Comparison of ENCODE assay signal across 20 cellular contexts in genomic region chr3:181317521-181317920, GRCh38.
DNase-seq lines count a peak whose midpoint lies in the region; ATAC-seq, FAIRE-seq and TF ChIP-seq lines count a peak whose summit lies in the region.
"Had no signal": no experiment of that assay in that cellular context is flagged by ENCODE, and none has a peak within 500 bp of the region (broad histone marks: within the 10 kb centered on the region; RNA-seq: fewer than 3 reads in every experiment).

No MANE protein-coding gene starts in this region.

- CTCF ChIA-PET in SK-N-SH (lab: Yijun Ruan, JAX), result interaction anchor here (0.6 to 1.3 kb wide), 5 partner anchors 9 to 1365 kb away, joined by 3 to 4 read pairs (median 3); no protein-coding TSS in a partner anchor

- H4K20me1 ChIP-seq in SK-N-SH (ENCODE audit: insufficient read depth), result no peaks in the 10 kb centered on the region

- no peak overlapping the region for H4K8ac ChIP-seq in neuronal stem cell (ENCODE audit: low read depth, low read length)

- peak; percentile 13 for DNase-seq in SK-N-SH
- peak; percentile 64 for DNase-seq in NCI-H2227 (lab: John Stamatoyannopoulos, UW; ENCODE audit: unreplicated experiment)
- peak; percentile 82 for DNase-seq in NCI-H82 treated with DMSO at 0.1 percent for 48 hours (lab: John Stamatoyannopoulos, UW; ENCODE audit: unreplicated experiment)
- no peak for DNase-seq in neuronal stem cell (ENCODE audit: low spot score)
- DNase-seq in activated effector memory CD4-positive, alpha-beta T cell treated with Interleukin-2 at 50 U/mL for 16 hours, result no peak
- DNase-seq in RCC 7860 (ENCODE audit: low spot score), result no peak
- DNase-seq: DMS79, H9, IMR-90, Karpas-422, MM.1S, NCI-H1105, NCI-H2029, NCI-H446 treated with DMSO at 0.1 percent for 48 hours, PC-9, T-helper 1 cell, T1000 had no signal

- H3K27ac ChIP-seq in SK-N-SH (ENCODE audit: low read depth in 2 of 2, low read length in 1 of 2), result no peak overlapping the region
- no peak overlapping the region for H3K27ac ChIP-seq in neuronal stem cell (replicated peaks; ENCODE audit: low read length)
- H3K27ac ChIP-seq: PC-9, SK-N-MC had no signal

- H3K36me3 ChIP-seq in SK-N-SH (replicated peaks in 1 of 2; ENCODE audit: control insufficient read depth in 1 of 2, insufficient read depth in 2 of 2, low read length in 1 of 2), result no peaks in the 10 kb centered on the region
- no peaks in the 10 kb centered on the region for H3K36me3 ChIP-seq in neuronal stem cell (replicated peaks in 1 of 2; ENCODE audit: control insufficient read depth in 2 of 2, insufficient read depth in 2 of 2, low read length in 2 of 2)

- H3K4me1 ChIP-seq in SK-N-SH (ENCODE audit: control insufficient read depth in 1 of 2, insufficient read depth in 2 of 2, low read depth in 1 of 2, low read length in 1 of 2), result peaks cover 0 to 3% of the 10 kb centered on the region in 2 experiments; a peak in 1 of 4 replicates
- H3K4me1 ChIP-seq in neuronal stem cell (ENCODE audit: control insufficient read depth in 2 of 2, insufficient read depth in 1 of 2, low read depth in 1 of 2, low read length in 2 of 2), result peaks cover 2 to 4% of the 10 kb centered on the region in 2 donors

- H3K79me2 ChIP-seq in SK-N-SH (ENCODE audit: insufficient read depth), result no peaks in the 10 kb centered on the region

- TF ChIP-seq CTCF in SK-N-SH (IDR thresholded peaks at IDR 0.05), result no peak

- no peaks in the 10 kb centered on the region for H3F3A ChIP-seq in SK-N-SH (replicated peaks; ENCODE audit: insufficient read depth)

- ATAC-seq in SK-N-SH treated with all-trans-retinoic acid at 6 μM for 48 hours, result no peak
- no peak for ATAC-seq in HG03469 (IDR thresholded peaks at IDR 0.05; ENCODE audit: unreplicated experiment)

- no peak overlapping the region for H2BK15ac ChIP-seq in neuronal stem cell (ENCODE audit: low read length)

- no peak for TF ChIP-seq RAD21 in SK-N-SH (IDR thresholded peaks at IDR 0.05; ENCODE audit: low read length)

- POLR2A ChIA-PET in SK-N-SH (lab: Yijun Ruan, JAX), result no interaction called here

- no peak overlapping the region for H3K18ac ChIP-seq in neuronal stem cell (ENCODE audit: low read length)

- H2AFZ ChIP-seq in SK-N-SH (ENCODE audit: low read depth), result no peak overlapping the region
- peak overlapping the region; percentile 39 for H2AFZ ChIP-seq in neuronal stem cell (ENCODE audit: low read length)
- H2AFZ ChIP-seq: PC-9 had no signal

- H3K4me2 ChIP-seq in SK-N-SH, result no peak overlapping the region
- no peak overlapping the region for H3K4me2 ChIP-seq in neuronal stem cell (ENCODE audit: insufficient read depth, low read length, poor library complexity, severe bottlenecking)
- H3K4me2 ChIP-seq: PC-9 had no signal

- H2BK12ac ChIP-seq in neuronal stem cell (ENCODE audit: low read length), result no peak overlapping the region

- no peak for TF ChIP-seq EP300 in SK-N-SH (IDR thresholded peaks at IDR 0.05; ENCODE audit: borderline replicate concordance in 1 of 2, low read depth in 1 of 2, low read length in 1 of 2)

- no peak overlapping the region for H3K14ac ChIP-seq in neuronal stem cell (ENCODE audit: low read length)

- H2BK5ac ChIP-seq in neuronal stem cell (ENCODE audit: low read length), result no peak overlapping the region

- H3K9me3 ChIP-seq in SK-N-SH, result no peaks in the 10 kb centered on the region
- no peaks in the 10 kb centered on the region for H3K9me3 ChIP-seq in neuronal stem cell (replicated peaks in 1 of 2; ENCODE audit: control insufficient read depth in 2 of 2, insufficient read depth in 1 of 2, low read depth in 1 of 2, low read length in 2 of 2)

- no peak overlapping the region for H3K4ac ChIP-seq in neuronal stem cell (ENCODE audit: low read length)

- H3K9ac ChIP-seq in SK-N-SH (no peak overlapping the region), neuronal stem cell (ENCODE audit: low read depth, low read length, poor library complexity) (no peak overlapping the region)

- no peak overlapping the region for H2AK5ac ChIP-seq in neuronal stem cell (ENCODE audit: low read depth, low read length)

- H3K4me3 ChIP-seq in SK-N-SH (ENCODE audit: low read depth in 2 of 2, low read length in 1 of 2) (no peak overlapping the region), neuronal stem cell (ENCODE audit: low read length in 2 of 2) (no peak overlapping the region)
- H3K4me3 ChIP-seq: PC-9, SK-N-MC had no signal

- H3K27me3 ChIP-seq in SK-N-SH (ENCODE audit: insufficient read depth), result no peaks in the 10 kb centered on the region
- H3K27me3 ChIP-seq in neuronal stem cell (ENCODE audit: control insufficient read depth in 3 of 3, insufficient read depth in 3 of 3, low read depth in 1 of 3, low read length in 3 of 3), result no peaks in the 10 kb centered on the region

- no peaks in the 10 kb centered on the region for H3K79me1 ChIP-seq in neuronal stem cell (ENCODE audit: low read depth, low read length)

- FAIRE-seq in RCC 7860 (lab: Jason Lieb, UNC), result no peak

- no peak overlapping the region for H3K23ac ChIP-seq in neuronal stem cell (ENCODE audit: low read depth, low read length, poor library complexity)

- H3K9me2 ChIP-seq in SK-N-SH, result no peaks in the 10 kb centered on the region

- WGBS in SK-N-SH (ENCODE audit: low lambda C conversion rate), result 19% methylated on average over 3 of the region's 3 CpGs
- WGBS in neuronal stem cell (ENCODE audit: extremely low coverage in 2 of 2, insufficient read length in 2 of 2, insufficient replicate concordance in 1 of 2), 2 donors, result no CpG with 5 or more reads among the region's 3 CpGs

- no peak overlapping the region for H2BK120ac ChIP-seq in neuronal stem cell (ENCODE audit: low read depth, low read length)

- no peak overlapping the region for H4K91ac ChIP-seq in neuronal stem cell (ENCODE audit: low read depth, low read length, poor library complexity)

TF ChIP-seq in SK-N-SH, 30 proteins besides CTCF, POLR2A, EP300 and RAD21:
- TF ChIP-seq RCOR1 (IDR thresholded peaks at IDR 0.05; ENCODE audit: low read length) (no peak), RFX5 (IDR thresholded peaks at IDR 0.05; ENCODE audit: low read length) (no peak)

TF ChIP-seq in SK-N-SH treated with all-trans-retinoic acid at 6 μM for 48 hours, 23 proteins besides CTCF, POLR2A, EP300 and RAD21:
- TF ChIP-seq BACH2 (CRISPR knock-in tag; IDR thresholded peaks at IDR 0.05; ENCODE audit: borderline replicate concordance) (no peak), ISL1 (CRISPR knock-in tag; IDR thresholded peaks at IDR 0.05) (no peak), RARB (CRISPR knock-in tag; IDR thresholded peaks at IDR 0.05) (no peak), ZNF565 (CRISPR knock-in tag; conservative IDR thresholded peaks at IDR 0.05; ENCODE audit: low read depth) (no peak), ESRRG (CRISPR knock-in tag; IDR thresholded peaks at IDR 0.05) (no peak), PPARA (CRISPR knock-in tag; IDR thresholded peaks at IDR 0.05; ENCODE audit: borderline replicate concordance) (no peak)

Comparison
In these comparisons a context has a peak if more than half of its experiments do, and no peak if none do; other contexts are left out.
1. DNase-seq: peak in SK-N-SH (single experiment), NCI-H2227 (single experiment) and NCI-H82 treated with DMSO at 0.1 percent for 48 hours (single experiment); none in neuronal stem cell (single experiment), activated effector memory CD4-positive, alpha-beta T cell treated with Interleukin-2 at 50 U/mL for 16 hours (single experiment) and RCC 7860 (single experiment).